Comparison of ENCODE assay signal across 10 cellular contexts in genomic region chr7:73703649-73703984, GRCh38. TPM values are rescaled to one million over a fixed set of nuclear protein-coding genes. Genes with fewer than 3 reads are reported as not detected.
DNase-seq lines count a peak whose midpoint lies in the region; ATAC-seq and TF ChIP-seq lines count a peak whose summit lies in the region.
"Had no signal": no experiment of that assay in that cellular context is flagged by ENCODE, and none has a peak within 500 bp of the region (broad histone marks: within the 10 kb centered on the region; RNA-seq: fewer than 3 reads in every experiment).

No MANE protein-coding gene starts in this region.

- no peak overlapping the region for H2AFZ ChIP-seq in DND-41 (ENCODE audit: low read depth, low read length)

- H3K4me1 ChIP-seq in DND-41 (ENCODE audit: insufficient read depth, low read length) (peaks cover 18% of the 10 kb centered on the region), sigmoid colon (peaks cover 0 to 28% (median 23%) of the 10 kb centered on the region in 4 donors)

- no peak for DNase-seq in DND-41
- no peak for DNase-seq in RWPE1 (ENCODE audit: low spot score)
- DNase-seq in iPS DF 4.7 (ENCODE audit: extremely low read depth, low spot score) = peak; percentile 9
- DNase-seq in sigmoid colon = no peak
- DNase-seq in stimulated activated naive CD8-positive, alpha-beta T cell treated with anti-CD3 and anti-CD28 coated beads, Interleukin-15, Interleukin-2, amounts not matched to agents 100 U/mL and 50 U/mL, for 24 hours = no peak
- DNase-seq in SIG-M5 (lab: John Stamatoyannopoulos, UW) = no peak
- DNase-seq in OCI-M1 (lab: John Stamatoyannopoulos, UW) = no peak
- DNase-seq: DMS153 had no signal

- peak overlapping the region; percentile 46; the same call in 1 of the 2 replicates for H3K4me2 ChIP-seq in DND-41 (ENCODE audit: insufficient read depth, low read length)

- POLR2A ChIA-PET in RWPE1 (lab: Yijun Ruan, JAX; ENCODE audit: low non-redundant PET) = no interaction called here

- H3K9ac ChIP-seq in DND-41 (ENCODE audit: low read depth, low read length) = no peak overlapping the region

- no peaks in the 10 kb centered on the region for H3K27me3 ChIP-seq in DND-41 (ENCODE audit: insufficient read depth, low read length, poor library complexity)
- no peaks in the 10 kb centered on the region for H3K27me3 ChIP-seq in sigmoid colon
- H3K27me3 ChIP-seq: heart left ventricle had no signal

- CTCF ChIA-PET in RWPE1 (lab: Yijun Ruan, JAX) = interaction anchor here (0.6 to 1.2 kb wide), 2 partner anchors 25 to 108 kb away, joined by 4 read pairs; no protein-coding TSS in a partner anchor

- H3K79me2 ChIP-seq in DND-41 (ENCODE audit: insufficient read depth, low read length) = no peaks in the 10 kb centered on the region

- WGBS in sigmoid colon, 2 donors = 16 to 18% methylated on average over 13 of the region's 13 CpGs

- peaks cover 17% of the 10 kb centered on the region for H4K20me1 ChIP-seq in DND-41 (ENCODE audit: insufficient read depth, low read length)

- H3K4me3 ChIP-seq in DND-41 (ENCODE audit: low read depth in 1 of 2, low read length in 2 of 2) (no peak overlapping the region), sigmoid colon (peak overlapping the region in 3 of 4 donors; percentile 28 to 35 (median 29))

- ATAC-seq in DND-41 (ENCODE audit: insufficient read depth, low read depth) (no peak), HG03442 (IDR thresholded peaks at IDR 0.05; ENCODE audit: unreplicated experiment) (no peak)
- no peak for ATAC-seq in stimulated activated naive CD8-positive, alpha-beta T cell treated with anti-CD3 and anti-CD28 coated beads, Interleukin-15, Interleukin-2, amounts not matched to agents 100 U/mL and 50 U/mL, for 24 hours

- H3K27ac ChIP-seq in DND-41 (ENCODE audit: low read length) (no peak overlapping the region), RWPE1 (peak overlapping the region; percentile 90), sigmoid colon (peak overlapping the region in 3 of 4 donors; percentile 60 to 78 (median 70))

- H3K9me3 ChIP-seq in DND-41 (ENCODE audit: insufficient read depth, low read length, severe bottlenecking) = no peaks in the 10 kb centered on the region
- no peaks in the 10 kb centered on the region for H3K9me3 ChIP-seq in sigmoid colon
- H3K9me3 ChIP-seq: heart left ventricle had no signal

- no peak for TF ChIP-seq EP300 in sigmoid colon (IDR thresholded peaks at IDR 0.05)

- TF ChIP-seq CTCF in DND-41 (IDR thresholded peaks at IDR 0.05; ENCODE audit: borderline replicate concordance, extremely low read depth, low read length, poor library complexity, severe bottlenecking) = no peak
- no peak for TF ChIP-seq CTCF in RWPE1 (conservative IDR thresholded peaks at IDR 0.05; ENCODE audit: low read depth)
- TF ChIP-seq CTCF in sigmoid colon (IDR thresholded peaks at IDR 0.05) = no peak

- no peak for TF ChIP-seq POLR2A in sigmoid colon (IDR thresholded peaks at IDR 0.05)

- peaks cover 13% of the 10 kb centered on the region for H3K36me3 ChIP-seq in DND-41 (ENCODE audit: insufficient read depth, low read length)
- H3K36me3 ChIP-seq in sigmoid colon = peaks cover 0 to 35% (median 14%) of the 10 kb centered on the region in 4 donors

- intact Hi-C loops in sigmoid colon (cut with DNase I) = no loop called here

RNA-seq across cellular contexts. Expression of gene STX1A, which starts 15.9 kb away (rescaled TPM):
- total RNA-seq in sigmoid colon = 10 to 100 TPM; 16.1 to 24.6 (median 19.8) TPM
- polyA plus RNA-seq in sigmoid colon = 1 to 10 TPM; 1.8 to 5.7 (median 2.4) TPM

RNA-seq across cellular contexts. Expression of gene BUD23, which starts 20.2 kb away (rescaled TPM):
- 10 to 100 TPM; 36.8 to 42.4 (median 39.0) TPM for total RNA-seq in sigmoid colon
- polyA plus RNA-seq in sigmoid colon = 10 to 100 TPM; 34.2 to 86.8 (median 36.0) TPM

RNA-seq across cellular contexts. Expression of gene DNAJC30, which starts 20.4 kb away (rescaled TPM):
- total RNA-seq in sigmoid colon = 1 to 10 TPM; 3.3 to 7.6 (median 5.8) TPM
- 1 to 10 TPM; 5.1 to 9.4 (median 6.6) TPM for polyA plus RNA-seq in sigmoid colon

RNA-seq across cellular contexts. Expression of gene ABHD11, which starts 35.0 kb away (rescaled TPM):
- 10 to 100 TPM in 2 of 4 donors, 1 to 10 TPM in 2; 5.4 to 13.0 (median 9.2) TPM for total RNA-seq in sigmoid colon
- polyA plus RNA-seq in sigmoid colon = 10 to 100 TPM; 79.3 to 91.3 (median 81.7) TPM

RNA-seq across cellular contexts. Expression of gene VPS37D, which starts 36.0 kb away (rescaled TPM):
- total RNA-seq in sigmoid colon = 1 to 10 TPM; 1.6 to 8.7 (median 4.4) TPM
- 1 to 10 TPM in 1 of 3 donors, under 1 TPM in 1, not detected in 1; 0.60 to 1.0 TPM for polyA plus RNA-seq in sigmoid colon

Comparison
In these comparisons a context has a peak if more than half of its experiments do, and no peak if none do; other contexts are left out.
1. H3K4me3 ChIP-seq: peak in sigmoid colon (3 of 4); none in DND-41 (0 of 2).